ENCODE assay signal across 29 cellular contexts in the genomic region with DNA sequence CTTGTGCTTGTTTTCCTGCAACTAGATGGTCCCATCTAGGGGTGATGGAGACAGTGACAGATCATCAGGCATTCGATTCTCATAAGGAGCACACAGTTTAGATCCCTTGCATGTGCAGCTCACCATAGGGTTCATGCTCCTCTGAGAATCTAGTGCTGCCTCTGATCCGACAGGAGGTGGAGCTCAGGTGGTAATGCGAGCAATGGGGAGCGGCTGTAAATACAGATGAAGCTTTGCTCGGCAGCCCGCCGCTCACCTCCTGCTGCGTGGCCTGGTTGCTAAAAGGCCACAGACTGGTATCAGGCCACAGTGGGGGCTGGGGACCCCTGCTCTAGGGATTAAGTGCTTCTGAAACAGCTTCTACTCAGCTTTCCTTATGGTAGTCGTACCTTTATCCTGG. TPM values are rescaled to one million over a fixed set of nuclear protein-coding genes. Genes with fewer than 3 reads are reported as not detected.
"Had no signal": no experiment of that assay in that cellular context is flagged by ENCODE, and none has a peak within 500 bp of the region (broad histone marks: within the 10 kb centered on the region; RNA-seq: fewer than 3 reads in every experiment).

No MANE protein-coding gene starts in this region.

- H3K36me3 ChIP-seq: brain microvascular endothelial cell, WERI-Rb-1 had no signal

- ATAC-seq: activated CD4-positive, CD25-positive, alpha-beta regulatory T cell treated with anti-CD3 and anti-CD28 coated beads, Interleukin-2, amount 50 U/mL, for 24 hours; activated CD8-positive, alpha-beta T cell treated with anti-CD3 and anti-CD28 coated beads for 36 hours; activated T-cell treated with anti-CD3 and anti-CD28 coated beads, Interleukin-2, amount 50 U/mL, for 4 hours; activated T-helper 17 cell treated with anti-CD3 and anti-CD28 coated beads, Interleukin-2, amount 50 U/mL, for 72 hours; foreskin keratinocyte; T-helper 17 cell had no signal

- H3K27ac ChIP-seq: brain microvascular endothelial cell, dorsolateral prefrontal cortex, foreskin keratinocyte, WERI-Rb-1 had no signal

- H3K4me3 ChIP-seq: coronary artery, dorsolateral prefrontal cortex, esophagus muscularis mucosa had no signal

- DNase-seq: activated B cell treated with CpG ODN at 0.5 μM for 24 hours; activated CD4-positive, alpha-beta T cell treated with anti-CD3 and anti-CD28 coated beads for 48 hours; activated CD4-positive, alpha-beta T cell treated with anti-CD3 and anti-CD28 coated beads, Interleukin-2, amount 50 U/mL, for 1 hour; activated CD4-positive, alpha-beta T cell treated with anti-CD3 and anti-CD28 coated beads, Interleukin-2, amount 50 U/mL, for 48 hours; activated CD8-positive, alpha-beta memory T cell treated with anti-CD3 and anti-CD28 coated beads for 24 hours; activated CD8-positive, alpha-beta T cell treated with anti-CD3 and anti-CD28 coated beads for 36 hours; activated effector memory CD4-positive, alpha-beta T cell treated with Interleukin-2 at 50 U/mL for 16 hours; activated gamma-delta T cell treated with Interleukin-2 at 50 U/mL for 16 hours; activated naive CD4-positive, alpha-beta T cell treated with anti-CD3 and anti-CD28 coated beads, Interleukin-2, amount 50 U/mL, for 16 hours; activated naive CD4-positive, alpha-beta T cell treated with Interleukin-2 at 50 U/mL for 16 hours; activated T-cell treated with anti-CD3 and anti-CD28 coated beads, Interleukin-2, amount 50 U/mL, for 4 hours; amniotic stem cell; anterior cingulate cortex; brain microvascular endothelial cell; dorsolateral prefrontal cortex; effector memory CD4-positive, alpha-beta T cell; erythroblast; foreskin keratinocyte; glutamatergic neuron; T-helper 1 cell; T-helper 17 cell; T1000; WERI-Rb-1 had no signal

- FAIRE-seq: astrocyte, bronchial epithelial cell had no signal

- H3K27me3 ChIP-seq: brain microvascular endothelial cell, dorsolateral prefrontal cortex, esophagus muscularis mucosa, foreskin keratinocyte had no signal

- H3K4me1 ChIP-seq: foreskin keratinocyte had no signal

RNA-seq across cellular contexts. Expression of gene CCDC110, which starts 28.5 kb away (rescaled TPM):
- total RNA-seq: activated T-cell treated with anti-CD3 and anti-CD28 coated beads, Interleukin-2, amount 50 U/mL, for 4 hours had no signal

RNA-seq across cellular contexts. Expression of gene PDLIM3, which starts 35.3 kb away (rescaled TPM):
- total RNA-seq: activated CD8-positive, alpha-beta T cell treated with anti-CD3 and anti-CD28 coated beads for 36 hours; activated T-cell treated with anti-CD3 and anti-CD28 coated beads, Interleukin-2, amount 50 U/mL, for 4 hours; activated T-helper 17 cell treated with anti-CD3 and anti-CD28 coated beads, Interleukin-2, amount 50 U/mL, for 72 hours; foreskin keratinocyte; T-helper 17 cell had no signal
